8 cellular contexts compared by ENCODE assay signal in the genomic region with DNA sequence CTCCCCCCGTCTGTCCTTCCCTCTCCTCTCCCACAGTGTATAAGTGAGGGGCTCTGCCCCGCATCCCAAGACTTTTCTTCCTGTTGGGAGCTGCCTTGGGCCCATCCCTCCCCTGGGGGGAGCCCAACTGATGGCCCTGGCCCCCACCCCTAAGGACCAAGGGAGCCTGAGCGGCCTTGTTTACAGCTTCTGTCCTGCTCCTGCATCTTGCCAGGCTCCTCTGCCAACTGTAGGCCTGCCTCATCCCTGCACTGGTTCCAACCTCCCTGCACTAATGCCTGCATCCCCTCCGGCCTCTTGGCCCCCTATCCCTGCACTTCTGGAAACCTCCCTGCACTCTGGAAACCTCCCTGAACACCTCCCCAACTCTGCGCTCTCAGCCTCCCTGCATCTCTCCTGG. TPM values are rescaled to one million over a fixed set of nuclear protein-coding genes. Genes with fewer than 3 reads are reported as not detected.
DNase-seq lines count a peak whose midpoint lies in the region; ATAC-seq and TF ChIP-seq lines count a peak whose summit lies in the region.

No MANE protein-coding gene starts in this region.

- peak overlapping the region; percentile 80 for H3K4me2 ChIP-seq in parathyroid adenoma (ENCODE audit: low read length)

- peaks cover 68% of the 10 kb centered on the region for H3K4me1 ChIP-seq in CD8-positive, alpha-beta T cell (ENCODE audit: insufficient read depth, low read length)
- H3K4me1 ChIP-seq in NT2/D1 (ENCODE audit: insufficient read depth, insufficient read length) (peaks cover 28% of the 10 kb centered on the region), endodermal cell (ENCODE audit: control insufficient read depth, insufficient read depth, low read length) (peaks cover 7% of the 10 kb centered on the region), parathyroid adenoma (peaks cover 21% of the 10 kb centered on the region)

- peaks cover 17% of the 10 kb centered on the region for H3K79me2 ChIP-seq in parathyroid adenoma

- H3K4me3 Mint-ChIP-seq in CD8-positive, alpha-beta T cell, result peak overlapping the region; percentile 47
- H3K4me3 Mint-ChIP-seq in endodermal cell, result peak overlapping the region; percentile 92

- H3K9me3 Mint-ChIP-seq in CD8-positive, alpha-beta T cell, result no peaks in the 10 kb centered on the region
- H3K9me3 Mint-ChIP-seq in endodermal cell, result no peaks in the 10 kb centered on the region

- peaks cover 64% of the 10 kb centered on the region for H3K4me1 Mint-ChIP-seq in CD8-positive, alpha-beta T cell (ENCODE audit: low read depth)
- peaks cover 48% of the 10 kb centered on the region for H3K4me1 Mint-ChIP-seq in endodermal cell

- no peak for DNase-seq in CD8-positive, alpha-beta T cell
- DNase-seq in NT2/D1 (ENCODE audit: low read depth, low spot score) (no peak), endodermal cell (no peak), NCI-H2196 (lab: John Stamatoyannopoulos, UW; ENCODE audit: unreplicated experiment) (no peak)

- peaks cover 3% of the 10 kb centered on the region for H3K36me3 ChIP-seq in CD8-positive, alpha-beta T cell (ENCODE audit: insufficient read depth, low read length)
- H3K36me3 ChIP-seq in NT2/D1 (ENCODE audit: insufficient read depth, insufficient read length, low read length) (peaks cover 30% of the 10 kb centered on the region), endodermal cell (ENCODE audit: control insufficient read depth, insufficient read depth, low read length) (peaks cover 26% of the 10 kb centered on the region), parathyroid adenoma (ENCODE audit: control insufficient read depth, insufficient read depth, low read length) (no peaks in the 10 kb centered on the region)

- CTCF ChIA-PET in CD8-positive, alpha-beta T cell (lab: Charles Lee), result interaction anchor here (1.3 to 7.7 kb wide), 4 partner anchors 29 to 116 kb away, joined by 3 to 90 read pairs (median 4); no protein-coding TSS in a partner anchor

- peak overlapping the region; percentile 86 for H3K9ac ChIP-seq in NT2/D1 (ENCODE audit: insufficient read length, low read depth)
- no peak overlapping the region for H3K9ac ChIP-seq in endodermal cell (ENCODE audit: extremely low read depth, low read length, poor library complexity, severe bottlenecking)
- H3K9ac ChIP-seq in parathyroid adenoma, result no peak overlapping the region

- H3K27ac Mint-ChIP-seq in CD8-positive, alpha-beta T cell, result peak overlapping the region; percentile 98
- H3K27ac Mint-ChIP-seq in endodermal cell, result peak overlapping the region; percentile 94

- intact Hi-C loops in CD8-positive, alpha-beta T cell (cut with DNase I, micrococcal nuclease), result no loop called here

- peak overlapping the region; percentile 90 for H3K4me3 ChIP-seq in CD8-positive, alpha-beta T cell (ENCODE audit: low read depth, low read length)
- H3K4me3 ChIP-seq in NT2/D1 (ENCODE audit: insufficient read length, low read depth) (no peak overlapping the region), endodermal cell (ENCODE audit: low read length) (no peak overlapping the region), parathyroid adenoma (ENCODE audit: low read depth, low read length) (peak overlapping the region; percentile 46)

- POLR2A ChIA-PET in CD8-positive, alpha-beta T cell (lab: Charles Lee), result interaction anchor here (1.7 to 7.3 kb wide), 4 partner anchors 7 to 251 kb away, joined by 8 to 89 read pairs (median 22); a partner anchor contains a TSS

- H3K9me3 ChIP-seq in CD8-positive, alpha-beta T cell (ENCODE audit: low read length), result no peaks in the 10 kb centered on the region
- H3K9me3 ChIP-seq in NT2/D1 (ENCODE audit: insufficient read depth, low read length) (no peaks in the 10 kb centered on the region), endodermal cell (ENCODE audit: control insufficient read depth, low read length) (no peaks in the 10 kb centered on the region), parathyroid adenoma (ENCODE audit: control insufficient read depth, low read length) (no peaks in the 10 kb centered on the region)

- WGBS in endodermal cell (ENCODE audit: insufficient coverage in 1 of 2, insufficient read length in 1 of 2), 2 experiments, result 66 to 77% methylated on average over 4 to 5 of the region's 5 CpGs

- ATAC-seq in CD8-positive, alpha-beta T cell, result no peak
- no peak for ATAC-seq in activated CD4-positive, CD25-positive, alpha-beta regulatory T cell treated with anti-CD3 and anti-CD28 coated beads, Interleukin-2, amount 50 U/mL, for 24 hours
- ATAC-seq in GM19351 (IDR thresholded peaks at IDR 0.05; ENCODE audit: unreplicated experiment), result no peak
- no peak for ATAC-seq in GM21786 (IDR thresholded peaks at IDR 0.05; ENCODE audit: unreplicated experiment)

- H2AFZ ChIP-seq in parathyroid adenoma, result no peak overlapping the region

- TF ChIP-seq CTCF in CD8-positive, alpha-beta T cell (IDR thresholded peaks at IDR 0.05), result no peak
- TF ChIP-seq CTCF in endodermal cell (conservative IDR thresholded peaks at IDR 0.05) (no peak), parathyroid adenoma (IDR thresholded peaks at IDR 0.05) (no peak)

- H3K27me3 Mint-ChIP-seq in CD8-positive, alpha-beta T cell (ENCODE audit: low read depth), result no peaks in the 10 kb centered on the region
- peaks cover 11% of the 10 kb centered on the region for H3K27me3 Mint-ChIP-seq in endodermal cell (ENCODE audit: insufficient read depth)

- no peak overlapping the region for H3K27ac ChIP-seq in CD8-positive, alpha-beta T cell (ENCODE audit: low read depth, low read length)
- H3K27ac ChIP-seq in endodermal cell (ENCODE audit: low read depth, low read length) (peak overlapping the region; percentile 58), parathyroid adenoma (no peak overlapping the region)

- no peaks in the 10 kb centered on the region for H3K27me3 ChIP-seq in CD8-positive, alpha-beta T cell (ENCODE audit: insufficient read depth, low read length)
- H3K27me3 ChIP-seq in NT2/D1 (ENCODE audit: insufficient read depth, insufficient read length) (no peaks in the 10 kb centered on the region), endodermal cell (ENCODE audit: control insufficient read depth, insufficient read depth, low read length, poor library complexity, severe bottlenecking) (no peaks in the 10 kb centered on the region), parathyroid adenoma (ENCODE audit: control insufficient read depth, insufficient read depth, low read length) (no peaks in the 10 kb centered on the region)

- peaks cover 28% of the 10 kb centered on the region for H3K36me3 Mint-ChIP-seq in CD8-positive, alpha-beta T cell
- peaks cover 22% of the 10 kb centered on the region for H3K36me3 Mint-ChIP-seq in endodermal cell (ENCODE audit: low read depth)

RNA-seq across cellular contexts. Expression of a gene that starts 1.4 kb away (rescaled TPM):
- 10 to 100 TPM; 13.8 to 16.8 TPM for total RNA-seq in CD8-positive, alpha-beta T cell
- 10 to 100 TPM; 43.0 to 65.7 TPM for total RNA-seq in endodermal cell
- polyA plus RNA-seq in endodermal cell (2013, experiment 1 of 2), result 92.4 TPM
- 77.4 TPM for polyA plus RNA-seq in endodermal cell (2013, experiment 2 of 2)

RNA-seq across cellular contexts. Expression of a gene that starts 2.6 kb away (rescaled TPM):
- 1 to 10 TPM; 1.6 to 1.7 TPM for total RNA-seq in CD8-positive, alpha-beta T cell
- 10 to 100 TPM in 1 of 2 donors, 1 to 10 TPM in 1; 8.2 to 15.7 TPM for total RNA-seq in endodermal cell
- polyA plus RNA-seq in endodermal cell (2013, experiment 1 of 2), result 77.6 TPM
- 65.0 TPM for polyA plus RNA-seq in endodermal cell (2013, experiment 2 of 2)

RNA-seq across cellular contexts. Expression of a gene that starts 5.7 kb away (rescaled TPM):
- 10 to 100 TPM; 74.2 to 81.1 TPM for total RNA-seq in CD8-positive, alpha-beta T cell
- total RNA-seq in endodermal cell, result 1 to 10 TPM; 3.0 to 8.0 TPM
- polyA plus RNA-seq in endodermal cell (2013, experiment 1 of 2), result 6.1 TPM
- 4.1 TPM for polyA plus RNA-seq in endodermal cell (2013, experiment 2 of 2)

RNA-seq across cellular contexts. Expression of a gene that starts 8.3 kb away (rescaled TPM):
- total RNA-seq in CD8-positive, alpha-beta T cell, result 100 to 1,000 TPM; 203 to 212 TPM
- total RNA-seq in endodermal cell, result 100 to 1,000 TPM; 320 to 325 TPM
- 377 TPM for polyA plus RNA-seq in endodermal cell (2013, experiment 1 of 2)
- 347 TPM for polyA plus RNA-seq in endodermal cell (2013, experiment 2 of 2)

RNA-seq across cellular contexts. Expression of a gene that starts 24.0 kb away (rescaled TPM):
- total RNA-seq in CD8-positive, alpha-beta T cell, result 100 to 1,000 TPM in 1 of 2 experiments, 10 to 100 TPM in 1; 93.5 to 105 TPM
- 100 to 1,000 TPM in 1 of 2 donors, 10 to 100 TPM in 1; 94.7 to 130 TPM for total RNA-seq in endodermal cell
- polyA plus RNA-seq in endodermal cell (2013, experiment 1 of 2), result 146 TPM
- 138 TPM for polyA plus RNA-seq in endodermal cell (2013, experiment 2 of 2)

Comparison
In these comparisons a context has a peak if more than half of its experiments do, and no peak if none do; other contexts are left out.
1. H3K4me3 ChIP-seq: peak in CD8-positive, alpha-beta T cell (single experiment) and parathyroid adenoma (single experiment); none in NT2/D1 (single experiment) and endodermal cell (single experiment).
2. RNA of a gene that starts 5.7 kb away (total RNA-seq): 74.2 to 81.1 TPM in CD8-positive, alpha-beta T cell; 3.0 to 8.0 TPM in endodermal cell; every median in the first group is over 4 times any median in the second.